ENCODE assay signal across 8 cellular contexts in the genomic region with DNA sequence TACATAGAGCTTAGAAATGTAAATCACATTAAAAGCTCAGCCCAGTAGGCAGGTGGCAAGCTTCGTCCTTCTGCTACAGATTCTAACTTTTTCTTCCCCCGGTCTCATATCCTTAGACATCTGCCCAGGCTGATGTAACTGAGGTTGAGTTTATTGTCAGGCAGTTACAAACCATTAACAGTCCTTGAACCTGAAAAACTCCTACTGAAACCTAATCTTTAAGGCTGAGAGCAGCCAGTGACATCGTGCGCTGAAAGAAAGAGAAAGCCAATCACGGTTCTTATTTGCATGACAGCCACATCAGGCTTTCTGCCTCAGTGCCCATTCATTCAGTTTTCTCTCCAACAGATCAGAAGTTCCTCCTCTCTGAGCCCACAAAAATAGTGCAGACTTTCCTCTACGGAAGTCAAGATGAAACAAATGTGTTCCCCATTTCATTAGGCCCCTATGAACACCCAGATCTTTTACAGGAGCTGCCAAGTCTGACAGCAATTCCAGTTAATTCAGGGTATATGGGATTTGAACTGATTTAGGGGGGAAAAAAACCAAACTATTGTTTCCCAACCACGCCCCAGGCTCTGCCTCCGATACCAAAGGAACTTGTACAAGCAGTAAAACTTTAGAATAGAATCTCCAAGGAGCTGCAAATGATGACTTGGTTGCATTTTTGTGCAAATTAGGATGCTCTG. TPM values are rescaled to one million over a fixed set of nuclear protein-coding genes. Genes with fewer than 3 reads are reported as not detected.
DNase-seq lines count a peak whose midpoint lies in the region; ATAC-seq and TF ChIP-seq lines count a peak whose summit lies in the region.

A gene with protein sequence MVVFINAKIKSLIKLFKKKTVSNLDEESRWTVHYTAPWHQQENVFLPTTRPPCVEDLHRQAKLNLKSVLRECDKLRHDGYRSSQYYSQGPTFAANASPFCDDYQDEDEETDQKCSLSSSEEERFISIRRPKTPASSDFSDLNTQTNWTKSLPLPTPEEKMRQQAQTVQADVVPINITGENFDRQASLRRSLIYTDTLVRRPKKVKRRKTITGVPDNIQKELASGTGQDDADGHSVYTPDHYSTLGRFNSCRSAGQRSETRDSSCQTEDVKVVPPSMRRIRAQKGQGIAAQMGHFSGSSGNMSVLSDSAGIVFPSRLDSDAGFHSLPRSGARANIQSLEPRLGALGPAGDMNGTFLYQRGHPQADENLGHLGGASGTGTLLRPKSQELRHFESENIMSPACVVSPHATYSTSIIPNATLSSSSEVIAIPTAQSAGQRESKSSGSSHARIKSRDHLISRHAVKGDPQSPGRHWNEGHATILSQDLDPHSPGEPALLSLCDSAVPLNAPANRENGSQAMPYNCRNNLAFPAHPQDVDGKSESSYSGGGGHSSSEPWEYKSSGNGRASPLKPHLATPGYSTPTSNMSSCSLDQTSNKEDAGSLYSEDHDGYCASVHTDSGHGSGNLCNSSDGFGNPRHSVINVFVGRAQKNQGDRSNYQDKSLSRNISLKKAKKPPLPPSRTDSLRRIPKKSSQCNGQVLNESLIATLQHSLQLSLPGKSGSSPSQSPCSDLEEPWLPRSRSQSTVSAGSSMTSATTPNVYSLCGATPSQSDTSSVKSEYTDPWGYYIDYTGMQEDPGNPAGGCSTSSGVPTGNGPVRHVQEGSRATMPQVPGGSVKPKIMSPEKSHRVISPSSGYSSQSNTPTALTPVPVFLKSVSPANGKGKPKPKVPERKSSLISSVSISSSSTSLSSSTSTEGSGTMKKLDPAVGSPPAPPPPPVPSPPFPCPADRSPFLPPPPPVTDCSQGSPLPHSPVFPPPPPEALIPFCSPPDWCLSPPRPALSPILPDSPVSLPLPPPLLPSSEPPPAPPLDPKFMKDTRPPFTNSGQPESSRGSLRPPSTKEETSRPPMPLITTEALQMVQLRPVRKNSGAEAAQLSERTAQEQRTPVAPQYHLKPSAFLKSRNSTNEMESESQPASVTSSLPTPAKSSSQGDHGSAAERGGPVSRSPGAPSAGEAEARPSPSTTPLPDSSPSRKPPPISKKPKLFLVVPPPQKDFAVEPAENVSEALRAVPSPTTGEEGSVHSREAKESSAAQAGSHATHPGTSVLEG (N-terminal part only) (minus strand): TSS at position 192 of the 689 bp plus-strand sequence. CDS start 204 bp downstream, outside the sequence.

- H3K36me3 ChIP-seq in GM23338 (ENCODE audit: insufficient read depth), result no peaks in the 10 kb centered on the region
- H3K36me3 ChIP-seq in endocrine pancreas (ENCODE audit: control insufficient read depth, insufficient read depth, low read length), result no peaks in the 10 kb centered on the region

- DNase-seq in GM10248 (ENCODE audit: extremely low spot score) (peak; percentile 13), GM23338 (ENCODE audit: low spot score) (peak; percentile 60), NAMALWA (ENCODE audit: low spot score) (peak; percentile 83), mesothelial cell of epicardium (ENCODE audit: low spot score in 2 of 2, unreplicated experiment in 2 of 2) (no peak), GM19240 (ENCODE audit: insufficient read length, low spot score) (no peak)
- DNase-seq in activated T-cell treated with anti-CD3 and anti-CD28 coated beads, Interleukin-2, amount 50 U/mL, for 4 hours, result no peak
- no peak for DNase-seq in activated CD4-positive, alpha-beta T cell treated with anti-CD3 and anti-CD28 coated beads for 4 hours

- H3K9ac ChIP-seq in endocrine pancreas (ENCODE audit: control insufficient read depth, insufficient read depth, low read length), result peak within 1 kb of the TSS; percentile 67

- no peaks in the 10 kb centered on the region for H4K20me1 ChIP-seq in GM23338 (replicated peaks; ENCODE audit: insufficient read depth)

- H3K27ac Mint-ChIP-seq in GM23338 (peak within 1 kb of the TSS; percentile 93), mesothelial cell of epicardium (peak within 1 kb of the TSS; percentile 91)

- no peak within 1 kb of the TSS for H2AFZ ChIP-seq in GM23338

- peak within 1 kb of the TSS; percentile 74 for H3K27ac ChIP-seq in GM23338 (ENCODE audit: low read depth)

- TF ChIP-seq CTCF in GM10248 (IDR thresholded peaks at IDR 0.05; ENCODE audit: control extremely low read depth, extremely low read depth, low read depth, missing control alignments) (no peak), GM23338 (conservative IDR thresholded peaks at IDR 0.05; ENCODE audit: low read depth in 2 of 2) (no peak), mesothelial cell of epicardium (IDR thresholded peaks at IDR 0.05; ENCODE audit: unreplicated experiment) (no peak)

- H3K4me3 ChIP-seq in GM23338 (peak within 1 kb of the TSS; percentile 32), endocrine pancreas (ENCODE audit: control insufficient read depth, insufficient read depth, low read length) (peak within 1 kb of the TSS; percentile 88)

- no peaks in the 10 kb centered on the region for H3K9me2 ChIP-seq in GM23338 (ENCODE audit: insufficient read depth)

- POLR2A ChIA-PET in GM10248 (lab: Yijun Ruan, JAX), result no interaction called here

- ATAC-seq in GM23338, result peak; percentile 80
- no peak for ATAC-seq in activated T-cell treated with anti-CD3 and anti-CD28 coated beads, Interleukin-2, amount 50 U/mL, for 4 hours

- peaks cover 4% of the 10 kb centered on the region for H3K27me3 Mint-ChIP-seq in GM23338 (ENCODE audit: insufficient read depth, low read depth, poor library complexity)
- H3K27me3 Mint-ChIP-seq in mesothelial cell of epicardium (ENCODE audit: low read depth), result no peaks in the 10 kb centered on the region
- H3K27me3 Mint-ChIP-seq in activated T-cell treated with anti-CD3 and anti-CD28 coated beads, Interleukin-2, amount 50 U/mL, for 4 hours (ENCODE audit: low read depth), result peaks cover 9% of the 10 kb centered on the region

- CTCF ChIA-PET in GM10248 (lab: Yijun Ruan, JAX), result interaction anchor here (1.6 to 3.7 kb wide), 3 partner anchors 10 to 18 kb away, joined by 3 to 20 read pairs (median 4); no protein-coding TSS in a partner anchor

- H3K9me3 Mint-ChIP-seq in GM23338, result no peaks in the 10 kb centered on the region
- no peaks in the 10 kb centered on the region for H3K9me3 Mint-ChIP-seq in mesothelial cell of epicardium
- no peaks in the 10 kb centered on the region for H3K9me3 Mint-ChIP-seq in activated T-cell treated with anti-CD3 and anti-CD28 coated beads, Interleukin-2, amount 50 U/mL, for 4 hours

- H3K9me3 ChIP-seq in endocrine pancreas (ENCODE audit: control insufficient read depth, low read length), result no peaks in the 10 kb centered on the region

- H3K4me1 Mint-ChIP-seq in GM23338 (peaks cover 61% of the 10 kb centered on the region), mesothelial cell of epicardium (peaks cover 55% of the 10 kb centered on the region)
- H3K4me1 Mint-ChIP-seq in activated T-cell treated with anti-CD3 and anti-CD28 coated beads, Interleukin-2, amount 50 U/mL, for 4 hours (ENCODE audit: low read depth), result no peaks in the 10 kb centered on the region

- H3K4me1 ChIP-seq in GM23338 (ENCODE audit: insufficient read depth), result peaks cover 54% of the 10 kb centered on the region
- peaks cover 12% of the 10 kb centered on the region for H3K4me1 ChIP-seq in endocrine pancreas (ENCODE audit: control insufficient read depth, insufficient read depth, low read length)

- H3K79me2 ChIP-seq in GM23338 (replicated peaks; ENCODE audit: insufficient read depth), result peaks cover 28% of the 10 kb centered on the region

- no peaks in the 10 kb centered on the region for H3F3A ChIP-seq in GM23338 (replicated peaks; ENCODE audit: low read depth)

- H3K4me3 Mint-ChIP-seq in GM23338 (peak within 1 kb of the TSS; percentile 70), mesothelial cell of epicardium (peak within 1 kb of the TSS; percentile 43)
- no peak within 1 kb of the TSS for H3K4me3 Mint-ChIP-seq in activated T-cell treated with anti-CD3 and anti-CD28 coated beads, Interleukin-2, amount 50 U/mL, for 4 hours

- H3K36me3 Mint-ChIP-seq in GM23338 (ENCODE audit: low read depth), result peaks cover 13% of the 10 kb centered on the region
- H3K36me3 Mint-ChIP-seq in mesothelial cell of epicardium, result peaks cover 8% of the 10 kb centered on the region
- H3K36me3 Mint-ChIP-seq in activated T-cell treated with anti-CD3 and anti-CD28 coated beads, Interleukin-2, amount 50 U/mL, for 4 hours (ENCODE audit: insufficient read depth), result no peaks in the 10 kb centered on the region

- H3K27me3 ChIP-seq in GM23338 (ENCODE audit: insufficient read depth), result no peaks in the 10 kb centered on the region
- no peaks in the 10 kb centered on the region for H3K27me3 ChIP-seq in endocrine pancreas (ENCODE audit: control insufficient read depth, insufficient read depth, low read length)

- peak within 1 kb of the TSS; percentile 48 for H3K4me2 ChIP-seq in GM23338

TF ChIP-seq in GM23338, 12 proteins besides CTCF, POLR2A, EP300 and RAD21 (continues in another document):
- no peak for TF ChIP-seq EZH2 (IDR thresholded peaks at IDR 0.05; ENCODE audit: low read depth, unreplicated experiment)
- no peak for TF ChIP-seq JUNB (IDR thresholded peaks at IDR 0.05; ENCODE audit: unreplicated experiment)
- TF ChIP-seq STAT1 (IDR thresholded peaks at IDR 0.05; ENCODE audit: unreplicated experiment), result no peak
- no peak for TF ChIP-seq ZNF114 (CRISPR knock-in tag; IDR thresholded peaks at IDR 0.05)
- no peak for TF ChIP-seq NANOG (IDR thresholded peaks at IDR 0.05; ENCODE audit: borderline replicate concordance)
- TF ChIP-seq, protein P1, sequence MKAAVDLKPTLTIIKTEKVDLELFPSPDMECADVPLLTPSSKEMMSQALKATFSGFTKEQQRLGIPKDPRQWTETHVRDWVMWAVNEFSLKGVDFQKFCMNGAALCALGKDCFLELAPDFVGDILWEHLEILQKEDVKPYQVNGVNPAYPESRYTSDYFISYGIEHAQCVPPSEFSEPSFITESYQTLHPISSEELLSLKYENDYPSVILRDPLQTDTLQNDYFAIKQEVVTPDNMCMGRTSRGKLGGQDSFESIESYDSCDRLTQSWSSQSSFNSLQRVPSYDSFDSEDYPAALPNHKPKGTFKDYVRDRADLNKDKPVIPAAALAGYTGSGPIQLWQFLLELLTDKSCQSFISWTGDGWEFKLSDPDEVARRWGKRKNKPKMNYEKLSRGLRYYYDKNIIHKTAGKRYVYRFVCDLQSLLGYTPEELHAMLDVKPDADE (IDR thresholded peaks at IDR 0.05), result no peak

RNA-seq across cellular contexts. Expression of the gene that starts here (rescaled TPM):
- total RNA-seq in GM23338 (2014; rRNA removed; shearing (Covaris generic)), result 21.2 and 24.5 TPM in 2 replicates
- polyA plus RNA-seq in GM23338 (2016; fragmentation: Nextera tagmentation; extraction: Ambion mirVana), result 10.5 and 11.2 TPM in 2 replicates
- 66.1 to 73.6 TPM (median 68.0 TPM) in 3 replicates for total RNA-seq in mesothelial cell of epicardium
- under 1 TPM; 0.11 to 0.71 (median 0.68) TPM for total RNA-seq in activated T-cell treated with anti-CD3 and anti-CD28 coated beads, Interleukin-2, amount 50 U/mL, for 4 hours

Comparison
In these comparisons a context has a peak if more than half of its experiments do, and no peak if none do; other contexts are left out.
1. RNA of the gene that starts here (total RNA-seq): 66.1 to 73.6 TPM in mesothelial cell of epicardium and 21.2 to 24.5 TPM in GM23338; 0.11 to 0.71 TPM in activated T-cell treated with anti-CD3 and anti-CD28 coated beads, Interleukin-2, amount 50 U/mL, for 4 hours; every median in the first group is over 10 times any median in the second.
2. DNase-seq: peak in GM10248 (single experiment), GM23338 (single experiment) and NAMALWA (single experiment); none in mesothelial cell of epicardium (0 of 2), activated T-cell treated with anti-CD3 and anti-CD28 coated beads, Interleukin-2, amount 50 U/mL, for 4 hours (single experiment), activated CD4-positive, alpha-beta T cell treated with anti-CD3 and anti-CD28 coated beads for 4 hours (0 of 2) and GM19240 (single experiment).